In genomic region chr3:120646771-120647449, GRCh38 we compare ENCODE assay signal across 1 cellular context.
TF ChIP-seq lines count a peak whose summit lies in the region.

No MANE protein-coding gene starts in this region.

TF ChIP-seq in H1, 55 proteins besides CTCF, POLR2A, EP300 and RAD21 (continued from another document):
- TF ChIP-seq TCF12 (IDR thresholded peaks at IDR 0.05; ENCODE audit: low read depth, low read length) (no peak), POU5F1 (IDR thresholded peaks at IDR 0.05; ENCODE audit: low read depth, low read length) (no peak), HDAC2 (IDR thresholded peaks at IDR 0.05; ENCODE audit: borderline replicate concordance in 1 of 2, low read depth in 2 of 2, low read length in 2 of 2) (no peak), YY1 (IDR thresholded peaks at IDR 0.05; ENCODE audit: low read depth, low read length) (no peak), CHD2 (IDR thresholded peaks at IDR 0.05; ENCODE audit: low read length) (no peak), ASH2L (IDR thresholded peaks at IDR 0.05; ENCODE audit: low read length) (no peak), TAF7 (optimal IDR thresholded peaks at IDR 0.05; ENCODE audit: borderline replicate concordance, low read depth, low read length) (no peak), HDAC6 (IDR thresholded peaks at IDR 0.05; ENCODE audit: low read depth, low read length) (no peak), BCL11A (IDR thresholded peaks at IDR 0.05; ENCODE audit: low read depth in 2 of 2, low read length in 2 of 2) (no peak), ATF2 (IDR thresholded peaks at IDR 0.05; ENCODE audit: low read length) (no peak), ZNF274 (IDR thresholded peaks at IDR 0.05; ENCODE audit: borderline replicate concordance, extremely low read depth, low read length) (no peak), MAFK (IDR thresholded peaks at IDR 0.05; ENCODE audit: low read depth, low read length) (no peak), EZH2 (IDR thresholded peaks at IDR 0.05; ENCODE audit: low read depth, low read length, severe bottlenecking) (no peak), SAP30 (IDR thresholded peaks at IDR 0.05; ENCODE audit: insufficient read depth, insufficient replicate concordance, low read length) (no peak), TAF1 (IDR thresholded peaks at IDR 0.05; ENCODE audit: low read depth, low read length) (no peak), CBX5 (IDR thresholded peaks at IDR 0.05; ENCODE audit: low read depth, low read length) (no peak)
TF ChIP-seq in H1: peak in this region for 0.
